In the genomic region with DNA sequence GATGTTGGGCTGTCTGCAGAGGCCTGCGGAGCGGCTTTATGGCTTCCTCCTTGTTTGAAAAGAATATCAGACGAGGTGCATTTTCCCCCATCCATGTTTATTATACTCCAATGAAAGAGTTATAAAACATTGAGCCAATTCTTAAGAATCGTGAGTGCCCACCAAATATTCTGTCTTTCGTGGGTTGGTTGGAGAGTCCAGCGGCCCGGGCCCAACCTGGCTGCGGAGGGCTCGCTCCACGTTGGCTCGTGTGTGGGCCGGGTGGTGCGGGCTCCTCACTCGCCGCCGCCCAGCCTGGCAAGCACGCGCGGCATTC, we compare ENCODE assay signal across 8 cellular contexts. TPM values are rescaled to one million over a fixed set of nuclear protein-coding genes. Genes with fewer than 3 reads are reported as not detected.
DNase-seq lines count a peak whose midpoint lies in the region; ATAC-seq and TF ChIP-seq lines count a peak whose summit lies in the region.

No MANE protein-coding gene starts in this region.

- no peaks in the 10 kb centered on the region for H3K9me2 ChIP-seq in OCI-LY7 (ENCODE audit: insufficient read depth, low read length)

- POLR2A ChIA-PET in OCI-LY7 (lab: Charles Lee) = no interaction called here

- H3K4me3 ChIP-seq in OCI-LY7 (ENCODE audit: low read depth, low read length, poor library complexity, severe bottlenecking) = no peak overlapping the region
- H3K4me3 ChIP-seq in epithelial cell of esophagus (ENCODE audit: low read length) = peak overlapping the region; percentile 51
- H3K4me3 ChIP-seq in neuron (ENCODE audit: low read length) = peak overlapping the region; percentile 70

- BruUV-seq in OCI-LY7 (replicated peaks; lab: Mats Ljungman, UMichigan) = no TSS peak

- no peaks in the 10 kb centered on the region for H3K27me3 ChIP-seq in neuron (ENCODE audit: insufficient read depth, low read length)

- H3K4me1 ChIP-seq in OCI-LY7 (ENCODE audit: insufficient read depth, low read length, poor library complexity, severe bottlenecking) (peaks cover 16% of the 10 kb centered on the region), neuron (ENCODE audit: insufficient read depth, low read length) (peaks cover 46% of the 10 kb centered on the region)

- peak overlapping the region; percentile 68 for H3K27ac ChIP-seq in C4-2B
- H3K27ac ChIP-seq in OCI-LY7 (ENCODE audit: low read depth, low read length, poor library complexity, severe bottlenecking) = no peak overlapping the region

- TF ChIP-seq CTCF in C4-2B (conservative IDR thresholded peaks at IDR 0.05) = no peak
- TF ChIP-seq CTCF in OCI-LY7 (conservative IDR thresholded peaks at IDR 0.05; ENCODE audit: low read length) = no peak
- no peak for TF ChIP-seq CTCF in epithelial cell of esophagus (IDR thresholded peaks at IDR 0.05; ENCODE audit: insufficient read depth, low read depth, low read length, missing control alignments)

- H3K4me2 ChIP-seq in OCI-LY7 (ENCODE audit: low read length) = peak overlapping the region; percentile 89

- DNase-seq in OCI-LY7 (ENCODE audit: low spot score) (no peak), epithelial cell of esophagus (ENCODE audit: low read depth) (no peak), GM19240 (ENCODE audit: insufficient read length, low spot score) (no peak), GOT3 (lab: John Stamatoyannopoulos, UW) (no peak), iPS-NIHi7 (ENCODE audit: extremely low spot score) (no peak)

- H3K9me3 ChIP-seq in OCI-LY7 (ENCODE audit: low read length) (no peaks in the 10 kb centered on the region), neuron (ENCODE audit: low read length) (no peaks in the 10 kb centered on the region)

- CTCF ChIA-PET in OCI-LY7 (lab: Charles Lee; ENCODE audit: unreplicated experiment) = no interaction called here

- H2AFZ ChIP-seq in OCI-LY7 (ENCODE audit: low read length) = 0 out of 2 replicates have a peak overlapping the region, but pooled peaks have one; percentile 76
- H2AFZ ChIP-seq in neuron (ENCODE audit: low read depth, low read length) = peak overlapping the region; percentile 88

- no peaks in the 10 kb centered on the region; the same call in 1 of the 2 replicates for H3K79me2 ChIP-seq in OCI-LY7 (ENCODE audit: insufficient read depth, low read depth, low read length)

- intact Hi-C loops in OCI-LY7 (cut with micrococcal nuclease; ENCODE audit: unreplicated experiment) = loop anchor here (5.0 kb wide), 1 partner anchor 257 kb away; no protein-coding TSS in a partner anchor

- H3K36me3 ChIP-seq in OCI-LY7 (ENCODE audit: insufficient read depth, low read length) (no peaks in the 10 kb centered on the region), neuron (ENCODE audit: insufficient read depth, low read length) (peaks cover 18% of the 10 kb centered on the region)

- peaks cover 20% of the 10 kb centered on the region; the same call in 1 of the 2 replicates for H4K20me1 ChIP-seq in OCI-LY7 (ENCODE audit: insufficient read depth, low read length)

- no peak for ATAC-seq in HG03354 (IDR thresholded peaks at IDR 0.05; ENCODE audit: poor library complexity, severe bottlenecking, unreplicated experiment)

RNA-seq across cellular contexts. Expression of a gene that starts 0.7 kb away (rescaled TPM):
- total RNA-seq in OCI-LY7 (2014; rRNA removed; shearing (Covaris generic)) = 12.0 and 17.6 TPM in 2 replicates
- total RNA-seq in OCI-LY7 (2022) = 13.4 and 13.6 TPM in 2 replicates
